13 cellular contexts compared by ENCODE assay signal in genomic region chrX:134622813-134623185, GRCh38. TPM values are rescaled to one million over a fixed set of nuclear protein-coding genes. Genes with fewer than 3 reads are reported as not detected.
DNase-seq lines count a peak whose midpoint lies in the region; ATAC-seq and TF ChIP-seq lines count a peak whose summit lies in the region.
"Had no signal": no experiment of that assay in that cellular context is flagged by ENCODE, and none has a peak within 500 bp of the region (broad histone marks: within the 10 kb centered on the region; RNA-seq: fewer than 3 reads in every experiment).

No MANE protein-coding gene starts in this region.

- no peak overlapping the region for H3K9ac ChIP-seq in MM.1S (ENCODE audit: low read length)
- H3K9ac ChIP-seq in mammary epithelial cell (ENCODE audit: insufficient read depth, low read length), result no peak overlapping the region

- peak overlapping the region; percentile 46; the same call in 1 of the 2 replicates for H3K4me2 ChIP-seq in MM.1S (ENCODE audit: low read depth, low read length)
- peak overlapping the region; percentile 61 for H3K4me2 ChIP-seq in mammary epithelial cell (ENCODE audit: insufficient read depth, low read depth, low read length)

- no peak for ATAC-seq in HG02678 (IDR thresholded peaks at IDR 0.05; ENCODE audit: unreplicated experiment)

- in situ Hi-C loops in mammary epithelial cell (cut with MboI; ENCODE audit: low sequenced_read_pairs in 2 of 2), result no loop called here

- H2AFZ ChIP-seq in MM.1S (ENCODE audit: low read length) (no peak overlapping the region), mammary epithelial cell (ENCODE audit: low read depth, low read length) (peak overlapping the region; percentile 18)

- TSS peak; percentile 88 for BruUV-seq in mammary epithelial cell (replicated peaks; lab: Mats Ljungman, UMichigan)

- dilution Hi-C loops in mammary epithelial cell (cut with HindIII; ENCODE audit: low sequenced_read_pairs), result no loop called here

- H3K9me2 ChIP-seq in MM.1S (replicated peaks; ENCODE audit: insufficient read depth, low read length), result no peaks in the 10 kb centered on the region

- CTCF ChIA-PET in mammary epithelial cell (lab: Charles Lee; ENCODE audit: low non-redundant PET), result interaction anchor here (0.6 kb wide), 1 partner anchor 142 kb away, joined by 5 read pairs; no protein-coding TSS in a partner anchor

- H3K79me2 ChIP-seq in MM.1S (ENCODE audit: low read length), result no peaks in the 10 kb centered on the region
- H3K79me2 ChIP-seq in mammary epithelial cell (ENCODE audit: insufficient read depth, low read length), result no peaks in the 10 kb centered on the region

- H3K27me3 ChIP-seq in MM.1S (replicated peaks; ENCODE audit: insufficient read depth, low read length) (no peaks in the 10 kb centered on the region), mammary epithelial cell (ENCODE audit: insufficient read depth, low read length) (no peaks in the 10 kb centered on the region)

- peaks cover 11% of the 10 kb centered on the region; the same call in 1 of the 2 replicates for H3F3A ChIP-seq in MM.1S (ENCODE audit: insufficient read depth, low read length)

- peak overlapping the region; percentile 73; the same call in 1 of the 2 replicates for H3K27ac ChIP-seq in MM.1S (ENCODE audit: low read length)
- H3K27ac ChIP-seq in mammary epithelial cell (ENCODE audit: insufficient read depth, low read depth, low read length), result peak overlapping the region; percentile 58
- H3K27ac ChIP-seq in mesodermal cell (ENCODE audit: low read depth, low read length, severe bottlenecking), result peak overlapping the region; percentile 92

- intact Hi-C loops in mammary epithelial cell (cut with micrococcal nuclease), result loop anchor here (1.0 to 2.0 kb wide), 2 partner anchors 18 to 48 kb away; no protein-coding TSS in a partner anchor

- H3K4me1 ChIP-seq in MM.1S (ENCODE audit: low read length) (peaks cover 22% of the 10 kb centered on the region), mammary epithelial cell (ENCODE audit: insufficient read depth, low read length) (peaks cover 25% of the 10 kb centered on the region), mesodermal cell (ENCODE audit: control insufficient read depth, insufficient read depth, low read length, poor library complexity, severe bottlenecking) (peaks cover 38% of the 10 kb centered on the region)

- H3K4me3 ChIP-seq in MM.1S (ENCODE audit: low read length), result no peak overlapping the region
- no peak overlapping the region for H3K4me3 ChIP-seq in mammary epithelial cell (replicated peaks in 1 of 3; ENCODE audit: insufficient read depth in 1 of 3, low read depth in 2 of 3, low read length in 3 of 3)
- H3K4me3 ChIP-seq in mesodermal cell (ENCODE audit: extremely low read depth, insufficient read depth, low read length, poor library complexity, severe bottlenecking), result no peak overlapping the region
- H3K4me3 ChIP-seq: psoas muscle had no signal

- H3K9me3 ChIP-seq in MM.1S (replicated peaks; ENCODE audit: insufficient read depth, low read length), result no peaks in the 10 kb centered on the region
- H3K9me3 ChIP-seq in mammary epithelial cell (replicated peaks; ENCODE audit: insufficient read depth, low read length), result no peaks in the 10 kb centered on the region
- H3K9me3 ChIP-seq in mesodermal cell (ENCODE audit: control insufficient read depth, low read length), result no peaks in the 10 kb centered on the region
- H3K9me3 ChIP-seq: psoas muscle had no signal

- WGBS in mammary epithelial cell (ENCODE audit: low coverage, missing lambda C conversion rate), result 5% methylated on average over 2 of the region's 2 CpGs
- WGBS in mesodermal cell (ENCODE audit: insufficient coverage in 2 of 2), 2 experiments, result 40% methylated on average over 1 of the region's 2 CpGs; no CpG with 5 or more reads in 1 of the 2 experiments

- peak; percentile 14 for DNase-seq in Daoy (ENCODE audit: low read depth)
- DNase-seq in MM.1S, result no peak
- peak; percentile 61 for DNase-seq in mammary epithelial cell
- DNase-seq in UCSD-AML1 (lab: John Stamatoyannopoulos, UW; ENCODE audit: unreplicated experiment), result no peak
- no peak for DNase-seq in GM19240 (ENCODE audit: insufficient read length, low spot score)
- DNase-seq in LoVo (ENCODE audit: low spot score), result no peak
- DNase-seq: activated naive CD4-positive, alpha-beta T cell; caudate nucleus; psoas muscle; substantia nigra had no signal

- TF ChIP-seq CTCF in MM.1S (IDR thresholded peaks at IDR 0.05; ENCODE audit: low read length) (no peak), mammary epithelial cell (conservative IDR thresholded peaks at IDR 0.05 in 1 of 2, IDR thresholded peaks at IDR 0.05 in 1 of 2; ENCODE audit: extremely low read depth in 1 of 2, insufficient read depth in 1 of 2, low read depth in 1 of 2, low read length in 2 of 2) (no peak)

- H4K20me1 ChIP-seq in MM.1S (ENCODE audit: insufficient read depth, low read length) (no peaks in the 10 kb centered on the region), mammary epithelial cell (ENCODE audit: insufficient read depth, low read length) (no peaks in the 10 kb centered on the region)

- H3K36me3 ChIP-seq in MM.1S (replicated peaks; ENCODE audit: insufficient read depth, low read length) (no peaks in the 10 kb centered on the region), mammary epithelial cell (ENCODE audit: insufficient read depth, low read length) (no peaks in the 10 kb centered on the region), mesodermal cell (ENCODE audit: control insufficient read depth, insufficient read depth, low read length) (no peaks in the 10 kb centered on the region)

RNA-seq across cellular contexts. Expression of gene PLAC1, which starts 35.5 kb away (rescaled TPM):
- not detected in 2 replicates for total RNA-seq in Daoy (2014; rRNA removed; shearing (Covaris generic))
- total RNA-seq in mammary epithelial cell, result under 1 TPM; 0.42 to 0.50 TPM
- polyA plus RNA-seq in mammary epithelial cell, result 1.0 TPM
- not detected for polyA minus RNA-seq in mammary epithelial cell
- 2.0 TPM for polyA plus RNA-seq in mesodermal cell (2013, experiment 1 of 2)
- 1.0 TPM for polyA plus RNA-seq in mesodermal cell (2013, experiment 2 of 2)
- total RNA-seq: WTC11 had no signal

Comparison
In these comparisons a context has a peak if more than half of its experiments do, and no peak if none do; other contexts are left out.
1. DNase-seq: peak in Daoy (single experiment) and mammary epithelial cell (single experiment); none in MM.1S (single experiment), UCSD-AML1 (single experiment), GM19240 (single experiment) and LoVo (single experiment).
2. Peak in every context shown above with its lines, with median percentiles within 50 percentile points of each other: H3K27ac ChIP-seq.